9 cellular contexts compared by ENCODE assay signal in the genomic region with DNA sequence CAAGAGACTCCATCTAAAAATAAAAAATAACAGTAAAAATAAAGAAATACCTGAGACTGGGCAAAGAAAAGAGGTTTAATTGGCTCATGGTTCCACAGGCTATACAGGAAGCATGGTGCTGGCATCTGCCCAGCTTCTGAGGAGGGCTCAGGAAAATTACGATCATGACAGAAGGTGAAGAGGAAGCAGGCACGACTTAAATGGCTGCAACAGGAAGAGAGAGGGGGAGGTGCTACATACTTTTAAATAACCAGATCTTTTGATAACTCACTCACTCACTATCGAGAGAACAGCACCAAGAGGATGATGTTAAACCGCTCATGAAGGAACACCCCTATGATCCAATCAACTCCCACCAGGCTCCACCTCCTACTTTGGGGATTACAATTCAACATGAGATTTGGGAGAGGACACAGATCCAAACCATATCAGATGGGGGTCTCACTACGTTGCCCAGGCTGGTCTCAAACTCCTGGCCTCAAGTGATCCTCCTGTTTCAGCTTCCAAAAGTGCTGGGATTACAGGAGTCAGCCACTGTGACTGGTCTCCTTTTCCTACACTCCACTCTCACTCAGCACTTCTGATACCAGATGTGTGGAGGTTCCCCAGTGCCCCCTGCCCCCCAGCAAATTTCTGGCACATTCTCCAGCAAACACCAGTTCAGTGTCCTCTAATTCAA. TPM values are rescaled to one million over a fixed set of nuclear protein-coding genes. Genes with fewer than 3 reads are reported as not detected.
DNase-seq lines count a peak whose midpoint lies in the region; ATAC-seq, FAIRE-seq and TF ChIP-seq lines count a peak whose summit lies in the region.
"Had no signal": no experiment of that assay in that cellular context is flagged by ENCODE, and none has a peak within 500 bp of the region (broad histone marks: within the 10 kb centered on the region; RNA-seq: fewer than 3 reads in every experiment).

No MANE protein-coding gene starts in this region.

- no peaks in the 10 kb centered on the region for H3K27me3 ChIP-seq in CD8-positive, alpha-beta T cell (ENCODE audit: insufficient read depth, low read length)

- H3K36me3 Mint-ChIP-seq in CD8-positive, alpha-beta T cell, result no peaks in the 10 kb centered on the region
- H3K36me3 Mint-ChIP-seq in activated CD8-positive, alpha-beta T cell treated with anti-CD3 and anti-CD28 coated beads, Interleukin-2, amount 10 ng/mL, durations not matched to agents 7 days and 5 days (ENCODE audit: low read depth), result peaks cover 3% of the 10 kb centered on the region
- peaks cover 1% of the 10 kb centered on the region for H3K36me3 Mint-ChIP-seq in memory B cell

- H3K9me3 Mint-ChIP-seq in CD8-positive, alpha-beta T cell, result no peaks in the 10 kb centered on the region
- no peaks in the 10 kb centered on the region for H3K9me3 Mint-ChIP-seq in activated CD8-positive, alpha-beta T cell treated with anti-CD3 and anti-CD28 coated beads, Interleukin-2, amount 10 ng/mL, durations not matched to agents 7 days and 5 days (ENCODE audit: insufficient read depth)
- no peaks in the 10 kb centered on the region for H3K9me3 Mint-ChIP-seq in memory B cell

- H3K4me3 Mint-ChIP-seq in CD8-positive, alpha-beta T cell, result peak overlapping the region; percentile 72
- H3K4me3 Mint-ChIP-seq in activated CD8-positive, alpha-beta T cell treated with anti-CD3 and anti-CD28 coated beads, Interleukin-2, amount 10 ng/mL, durations not matched to agents 7 days and 5 days, result no peak overlapping the region
- H3K4me3 Mint-ChIP-seq in memory B cell, result peak overlapping the region; percentile 63

- POLR2A ChIA-PET in CD8-positive, alpha-beta T cell (lab: Charles Lee), result interaction anchor here (0.8 kb wide), 1 partner anchor 12 kb away, joined by 4 read pairs; no protein-coding TSS in a partner anchor
- POLR2A ChIA-PET in activated CD8-positive, alpha-beta T cell treated with anti-CD3 and anti-CD28 coated beads, Interleukin-2, amount 10 ng/mL, durations not matched to agents 7 days and 5 days (lab: Charles Lee), result no interaction called here

- peak in 5 of 7 experiments; percentile 2 to 47 (median 8) for DNase-seq in CD8-positive, alpha-beta T cell
- peak; percentile 34 for DNase-seq in M059J (ENCODE audit: low read depth)
- peak; percentile 20 for DNase-seq in activated CD8-positive, alpha-beta T cell treated with anti-CD3 and anti-CD28 coated beads, Interleukin-2, amount 10 ng/mL, durations not matched to agents 7 days and 5 days
- DNase-seq in memory B cell (ENCODE audit: low spot score in 2 of 2), result no peak
- DNase-seq in D721Med (ENCODE audit: insufficient read length, low spot score), result no peak
- DNase-seq in NCI-H526 (lab: John Stamatoyannopoulos, UW), result no peak
- DNase-seq: NK-92 treated with Interleukin-12 subunit alpha and Interleukin-12 subunit beta, amount 100 ng/mL, for 24 hours had no signal

- no peak for FAIRE-seq in D721Med (lab: Jason Lieb, UNC)

- peaks cover 22% of the 10 kb centered on the region for H3K4me1 Mint-ChIP-seq in CD8-positive, alpha-beta T cell (ENCODE audit: low read depth)
- peaks cover 16% of the 10 kb centered on the region for H3K4me1 Mint-ChIP-seq in activated CD8-positive, alpha-beta T cell treated with anti-CD3 and anti-CD28 coated beads, Interleukin-2, amount 10 ng/mL, durations not matched to agents 7 days and 5 days (ENCODE audit: low read depth)
- H3K4me1 Mint-ChIP-seq in memory B cell, result peaks cover 18% of the 10 kb centered on the region

- H3K36me3 ChIP-seq in CD8-positive, alpha-beta T cell (ENCODE audit: insufficient read depth, low read length), result no peaks in the 10 kb centered on the region

- intact Hi-C loops in CD8-positive, alpha-beta T cell (cut with DNase I, micrococcal nuclease), result loop anchor here in 1 of 2 experiments (2.0 kb wide), 1 partner anchor 22 kb away; no protein-coding TSS in a partner anchor

- CTCF ChIA-PET in CD8-positive, alpha-beta T cell (lab: Charles Lee), result no interaction called here
- CTCF ChIA-PET in activated CD8-positive, alpha-beta T cell treated with anti-CD3 and anti-CD28 coated beads, Interleukin-2, amount 10 ng/mL, durations not matched to agents 7 days and 5 days (lab: Charles Lee), result no interaction called here

- peak; percentile 29 for ATAC-seq in CD8-positive, alpha-beta T cell
- peak; percentile 42 for ATAC-seq in activated CD8-positive, alpha-beta T cell treated with anti-CD3 and anti-CD28 coated beads, Interleukin-2, amount 10 ng/mL, durations not matched to agents 7 days and 5 days
- ATAC-seq in memory B cell (ENCODE audit: low read depth) (no peak), HG03342 (IDR thresholded peaks at IDR 0.05; ENCODE audit: unreplicated experiment) (no peak), HG03045 (IDR thresholded peaks at IDR 0.05; ENCODE audit: unreplicated experiment) (no peak)

- H3K9me3 ChIP-seq in CD8-positive, alpha-beta T cell (ENCODE audit: low read length), result no peaks in the 10 kb centered on the region

- H3K4me3 ChIP-seq in CD8-positive, alpha-beta T cell (ENCODE audit: low read depth, low read length), result no peak overlapping the region

- H3K27ac Mint-ChIP-seq in CD8-positive, alpha-beta T cell, result peak overlapping the region; percentile 84
- H3K27ac Mint-ChIP-seq in activated CD8-positive, alpha-beta T cell treated with anti-CD3 and anti-CD28 coated beads, Interleukin-2, amount 10 ng/mL, durations not matched to agents 7 days and 5 days, result peak overlapping the region; percentile 76
- H3K27ac Mint-ChIP-seq in memory B cell, result peak overlapping the region; percentile 76

- no peak for TF ChIP-seq CTCF in CD8-positive, alpha-beta T cell (IDR thresholded peaks at IDR 0.05)
- TF ChIP-seq CTCF in D721Med (IDR thresholded peaks at IDR 0.05; ENCODE audit: insufficient read depth, missing control alignments), result no peak

- H3K27me3 Mint-ChIP-seq in CD8-positive, alpha-beta T cell (ENCODE audit: low read depth), result no peaks in the 10 kb centered on the region
- no peaks in the 10 kb centered on the region for H3K27me3 Mint-ChIP-seq in activated CD8-positive, alpha-beta T cell treated with anti-CD3 and anti-CD28 coated beads, Interleukin-2, amount 10 ng/mL, durations not matched to agents 7 days and 5 days (ENCODE audit: low read depth)
- no peaks in the 10 kb centered on the region for H3K27me3 Mint-ChIP-seq in memory B cell

- H3K4me1 ChIP-seq in CD8-positive, alpha-beta T cell (ENCODE audit: insufficient read depth, low read length), result peaks cover 16% of the 10 kb centered on the region

- no peak overlapping the region for H3K27ac ChIP-seq in CD8-positive, alpha-beta T cell (ENCODE audit: low read depth, low read length)

RNA-seq across cellular contexts. Expression of gene ZNF157, which starts 11.9 kb away (rescaled TPM):
- under 1 TPM; 0.43 to 0.56 TPM for total RNA-seq in CD8-positive, alpha-beta T cell
- 0.05 and 0.20 TPM in 2 replicates for total RNA-seq in M059J (2014; rRNA removed; shearing (Covaris generic))
- under 1 TPM; 0.32 to 0.34 TPM for total RNA-seq in activated CD8-positive, alpha-beta T cell treated with anti-CD3 and anti-CD28 coated beads, Interleukin-2, amount 10 ng/mL, durations not matched to agents 7 days and 5 days

Comparison
In these comparisons a context has a peak if more than half of its experiments do, and no peak if none do; other contexts are left out.
1. ATAC-seq: peak in CD8-positive, alpha-beta T cell (single experiment) and activated CD8-positive, alpha-beta T cell treated with anti-CD3 and anti-CD28 coated beads, Interleukin-2, amount 10 ng/mL, durations not matched to agents 7 days and 5 days (single experiment); none in memory B cell (single experiment), HG03342 (single experiment) and HG03045 (single experiment).
2. DNase-seq: peak in CD8-positive, alpha-beta T cell (5 of 7), M059J (single experiment) and activated CD8-positive, alpha-beta T cell treated with anti-CD3 and anti-CD28 coated beads, Interleukin-2, amount 10 ng/mL, durations not matched to agents 7 days and 5 days (single experiment); none in memory B cell (0 of 2), D721Med (single experiment) and NCI-H526 (0 of 2).
3. Peak in every context shown above with its lines, with median percentiles within 50 percentile points of each other: H3K27ac Mint-ChIP-seq.